In the genomic region with DNA sequence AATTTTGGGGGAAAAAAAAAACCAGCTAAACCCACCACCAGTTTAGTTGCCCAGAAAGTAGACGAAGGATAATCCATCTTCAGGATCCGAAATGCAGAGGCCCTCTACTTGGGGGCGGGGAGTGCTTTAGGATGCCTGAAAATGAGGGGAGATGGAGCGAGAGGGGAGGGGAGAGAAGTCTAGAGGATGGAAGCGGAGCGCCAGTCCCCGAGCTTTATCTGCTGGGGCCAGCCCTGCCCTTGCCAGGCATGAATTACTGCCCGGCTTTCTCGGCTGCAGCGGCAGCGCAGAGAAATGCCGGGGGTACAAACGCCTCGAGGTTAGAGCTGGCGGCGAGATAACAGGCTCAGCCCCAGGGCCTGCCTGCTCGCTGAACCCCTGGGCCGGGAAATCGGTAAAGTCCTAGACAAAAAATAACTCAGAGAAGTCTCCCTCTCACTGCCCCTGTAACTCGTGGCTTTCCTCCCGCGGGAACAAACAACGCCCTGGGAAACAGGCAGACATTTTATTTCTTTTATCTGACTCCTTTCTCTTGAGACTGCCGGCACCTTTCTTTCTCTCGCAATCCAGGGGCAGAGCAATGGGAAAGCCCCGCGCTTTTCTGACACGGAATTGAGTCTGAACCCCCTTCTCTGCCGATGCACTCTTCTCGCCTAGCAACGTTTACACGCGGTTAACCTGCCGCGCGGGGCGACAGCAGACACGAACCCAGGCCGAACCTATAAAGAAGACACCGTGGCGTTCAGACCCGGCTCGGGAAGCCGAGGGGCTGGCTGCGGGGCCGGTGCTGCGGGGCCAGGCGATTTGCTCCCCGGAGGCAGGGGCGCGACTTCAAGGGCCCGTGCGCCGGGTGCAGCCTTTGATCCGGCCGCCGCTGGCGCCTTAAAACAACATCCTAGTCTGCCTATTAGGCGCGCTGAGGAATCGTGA, we compare ENCODE assay signal across 9 cellular contexts. TPM values are rescaled to one million over a fixed set of nuclear protein-coding genes. Genes with fewer than 3 reads are reported as not detected.
A peak's percentile ranks its signal among the peaks of the same experiment; 100 is the strongest.
DNase-seq lines count a peak whose midpoint lies in the region; ATAC-seq and TF ChIP-seq lines count a peak whose summit lies in the region.
"Had no signal": no experiment of that assay in that cellular context is flagged by ENCODE, and none has a peak within 500 bp of the region (broad histone marks: within the 10 kb centered on the region; RNA-seq: fewer than 3 reads in every experiment).

No MANE protein-coding gene starts in this region.

- peak overlapping the region; percentile 21 for H3K4me3 ChIP-seq in GM12875 (ENCODE audit: low read depth, low read length)
- H3K4me3 ChIP-seq in SK-N-SH (ENCODE audit: low read depth in 2 of 2, low read length in 1 of 2): peak overlapping the region; percentile 19 to 46
- peak overlapping the region in 3 of 4 experiments; percentile 26 to 51 (median 29) for H3K4me3 ChIP-seq in fibroblast of lung (replicated peaks in 1 of 4; ENCODE audit: control extremely low read depth in 1 of 4, insufficient read depth in 1 of 4, low read depth in 3 of 4, low read length in 4 of 4)
- H3K4me3 ChIP-seq in retinal pigment epithelial cell (ENCODE audit: low read length): peak overlapping the region; percentile 35
- H3K4me3 ChIP-seq: mucosa of descending colon had no signal

- H3K4me2 ChIP-seq in SK-N-SH (peak overlapping the region; percentile 93), fibroblast of lung (ENCODE audit: extremely low read depth, insufficient read depth, low read length) (peak overlapping the region; percentile 77)

- TF ChIP-seq RAD21 in SK-N-SH (IDR thresholded peaks at IDR 0.05; ENCODE audit: low read length): no peak

- H2AFZ ChIP-seq in SK-N-SH (ENCODE audit: low read depth): peak overlapping the region; percentile 91
- H2AFZ ChIP-seq in fibroblast of lung (ENCODE audit: low read length): peak overlapping the region; percentile 55

- H4K20me1 ChIP-seq in SK-N-SH (ENCODE audit: insufficient read depth) (no peaks in the 10 kb centered on the region), fibroblast of lung (ENCODE audit: control insufficient read depth, extremely low read depth, insufficient read depth, low read length) (no peaks in the 10 kb centered on the region)

- H3K27me3 ChIP-seq in SK-N-SH (ENCODE audit: insufficient read depth) (peaks cover 63% of the 10 kb centered on the region), fibroblast of lung (ENCODE audit: control insufficient read depth, insufficient read depth, low read length) (peaks cover 15% of the 10 kb centered on the region)

- H3K9ac ChIP-seq in SK-N-SH (no peak overlapping the region; the same call in 1 of the 2 replicates), fibroblast of lung (ENCODE audit: insufficient read depth, low read length) (no peak overlapping the region)

- no peak for TF ChIP-seq CTCF in GM12875 (IDR thresholded peaks at IDR 0.05; ENCODE audit: borderline replicate concordance, insufficient read depth, low read depth, low read length)
- no peak for TF ChIP-seq CTCF in SK-N-SH (IDR thresholded peaks at IDR 0.05)
- no peak for TF ChIP-seq CTCF in fibroblast of lung (conservative IDR thresholded peaks at IDR 0.05 in 1 of 2, IDR thresholded peaks at IDR 0.05 in 1 of 2; ENCODE audit: low read depth in 1 of 2, low read length in 2 of 2)
- TF ChIP-seq CTCF in retinal pigment epithelial cell (conservative IDR thresholded peaks at IDR 0.05; ENCODE audit: low read depth, low read length): no peak

- peaks cover 0 to 11% of the 10 kb centered on the region in 2 experiments; a peak in 1 of 4 replicates for H3K4me1 ChIP-seq in SK-N-SH (ENCODE audit: control insufficient read depth in 1 of 2, insufficient read depth in 2 of 2, low read depth in 1 of 2, low read length in 1 of 2)
- H3K4me1 ChIP-seq in fibroblast of lung (ENCODE audit: control insufficient read depth, extremely low read depth, insufficient read depth, low read length): peaks cover 6% of the 10 kb centered on the region

- no peaks in the 10 kb centered on the region for H3K9me2 ChIP-seq in SK-N-SH

- no peaks in the 10 kb centered on the region for H3K36me3 ChIP-seq in SK-N-SH (replicated peaks in 1 of 2; ENCODE audit: control insufficient read depth in 1 of 2, insufficient read depth in 2 of 2, low read length in 1 of 2)
- H3K36me3 ChIP-seq in fibroblast of lung (ENCODE audit: control insufficient read depth, insufficient read depth, low read length): no peaks in the 10 kb centered on the region

- no peak for ATAC-seq in GM21381 (IDR thresholded peaks at IDR 0.05; ENCODE audit: unreplicated experiment)
- ATAC-seq: mucosa of descending colon had no signal

- CTCF ChIA-PET in SK-N-SH (lab: Yijun Ruan, JAX): interaction anchor here (0.9 kb wide), 1 partner anchor 179 kb away, joined by 3 read pairs; no protein-coding TSS in a partner anchor

- DNase-seq in SK-N-SH: peak; percentile 70
- no peak for DNase-seq in fibroblast of lung (ENCODE audit: low read depth in 2 of 2)
- DNase-seq in retinal pigment epithelial cell (ENCODE audit: low read depth): no peak
- no peak for DNase-seq in AML-193 (lab: John Stamatoyannopoulos, UW)
- DNase-seq in mesenteric fat pad (ENCODE audit: low spot score): no peak
- DNase-seq: activated CD8-positive, alpha-beta memory T cell treated with anti-CD3 and anti-CD28 coated beads for 24 hours had no signal

- H3K9me3 ChIP-seq in SK-N-SH (no peaks in the 10 kb centered on the region), fibroblast of lung (ENCODE audit: control insufficient read depth, insufficient read depth, low read depth, low read length) (no peaks in the 10 kb centered on the region)
- H3K9me3 ChIP-seq: mucosa of descending colon had no signal

- no peak for TF ChIP-seq EP300 in SK-N-SH (IDR thresholded peaks at IDR 0.05; ENCODE audit: borderline replicate concordance in 1 of 2, low read depth in 1 of 2, low read length in 1 of 2)

- POLR2A ChIA-PET in SK-N-SH (lab: Yijun Ruan, JAX): no interaction called here

- H3K27ac ChIP-seq in SK-N-SH (ENCODE audit: low read depth in 2 of 2, low read length in 1 of 2): no peak overlapping the region
- no peak overlapping the region for H3K27ac ChIP-seq in fibroblast of lung (ENCODE audit: insufficient read depth, low read length)

- peaks cover 5% of the 10 kb centered on the region for H3F3A ChIP-seq in SK-N-SH (replicated peaks; ENCODE audit: insufficient read depth)

- no peaks in the 10 kb centered on the region for H3K79me2 ChIP-seq in SK-N-SH (ENCODE audit: insufficient read depth)
- peaks cover 3% of the 10 kb centered on the region for H3K79me2 ChIP-seq in fibroblast of lung (ENCODE audit: control insufficient read depth, insufficient read depth, low read length)

- 4% methylated on average over 37 of the region's 61 CpGs for WGBS in SK-N-SH (ENCODE audit: low lambda C conversion rate)

TF ChIP-seq in SK-N-SH, 30 proteins besides CTCF, POLR2A, EP300 and RAD21:
- TF ChIP-seq CHD2 (IDR thresholded peaks at IDR 0.05; ENCODE audit: low read length, partially characterized antibody) (no peak), EZH2phosphoT487 (IDR thresholded peaks at IDR 0.05; ENCODE audit: borderline replicate concordance, low read depth) (peak; percentile 12), GATA2 (CRISPR knock-in tag; IDR thresholded peaks at IDR 0.05) (no peak), MXI1 (IDR thresholded peaks at IDR 0.05; ENCODE audit: low read depth, low read length) (no peak), NRF1 (IDR thresholded peaks at IDR 0.05; ENCODE audit: low read depth, low read length) (no peak)

RNA-seq across cellular contexts. Expression of gene MSX1, which starts 3.1 kb away (rescaled TPM):
- polyA plus RNA-seq in SK-N-SH (2012; rRNA removed): 1.5 and 2.1 TPM in 2 replicates
- 0.97 and 1.7 TPM in 2 replicates for polyA plus RNA-seq in SK-N-SH (2012; cell fraction: cytosol; rRNA removed)
- polyA plus RNA-seq in SK-N-SH (2012; cell fraction: nucleus; rRNA removed): 0.99 and 1.4 TPM in 2 replicates
- total RNA-seq in fibroblast of lung: 1.3 and 2.1 TPM in 2 replicates
- polyA plus RNA-seq in fibroblast of lung: 2.1 and 5.1 TPM in 2 replicates
- 2.5 and 8.2 TPM in 2 replicates for polyA plus RNA-seq in fibroblast of lung (2012)
- 0.51 and 1.3 TPM in 2 replicates for polyA minus RNA-seq in fibroblast of lung (ENCODE audit: low replicate concordance)
- total RNA-seq in mesenteric fat pad: 38.9 TPM

Comparison
In these comparisons a context has a peak if more than half of its experiments do, and no peak if none do; other contexts are left out.
1. RNA of gene MSX1, which starts 3.1 kb away (total RNA-seq): 38.9 TPM in mesenteric fat pad (single experiment); 1.3 to 2.1 TPM in fibroblast of lung; every median in the first group is over 10 times any median in the second.
2. Peak in every context shown above with its lines, with median percentiles within 50 percentile points of each other: H3K4me3 ChIP-seq.